Comparison of ENCODE assay signal across 1 cellular context in the genomic region with DNA sequence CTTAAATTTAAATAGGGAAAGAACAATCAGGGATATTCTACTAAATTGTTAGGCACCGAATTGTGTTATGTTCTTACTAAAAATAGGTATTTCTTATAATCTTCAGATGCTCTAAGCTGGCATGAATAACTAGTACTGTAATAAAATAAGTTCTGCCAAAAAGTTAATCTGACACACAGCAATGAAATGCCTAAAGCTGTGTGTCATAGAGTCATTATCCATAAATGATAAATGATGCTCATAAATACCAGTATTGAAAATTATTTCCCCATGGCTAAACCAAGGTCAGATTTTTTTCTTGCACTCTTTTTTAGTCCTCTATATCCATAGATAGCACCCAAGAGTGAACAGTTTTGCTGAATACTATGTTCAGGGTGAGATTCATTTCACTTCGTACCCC.
TF ChIP-seq lines count a peak whose summit lies in the region.

No MANE protein-coding gene starts in this region.

TF ChIP-seq in IMR-90, 13 proteins besides CTCF, POLR2A, EP300 and RAD21:
- TF ChIP-seq, protein P1, sequence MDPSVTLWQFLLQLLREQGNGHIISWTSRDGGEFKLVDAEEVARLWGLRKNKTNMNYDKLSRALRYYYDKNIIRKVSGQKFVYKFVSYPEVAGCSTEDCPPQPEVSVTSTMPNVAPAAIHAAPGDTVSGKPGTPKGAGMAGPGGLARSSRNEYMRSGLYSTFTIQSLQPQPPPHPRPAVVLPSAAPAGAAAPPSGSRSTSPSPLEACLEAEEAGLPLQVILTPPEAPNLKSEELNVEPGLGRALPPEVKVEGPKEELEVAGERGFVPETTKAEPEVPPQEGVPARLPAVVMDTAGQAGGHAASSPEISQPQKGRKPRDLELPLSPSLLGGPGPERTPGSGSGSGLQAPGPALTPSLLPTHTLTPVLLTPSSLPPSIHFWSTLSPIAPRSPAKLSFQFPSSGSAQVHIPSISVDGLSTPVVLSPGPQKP (IDR thresholded peaks at IDR 0.05; ENCODE audit: borderline replicate concordance, low read depth, low read length) = no peak
- no peak for TF ChIP-seq CEBPB (IDR thresholded peaks at IDR 0.05; ENCODE audit: low read depth, low read length)
- no peak for TF ChIP-seq MAFK (IDR thresholded peaks at IDR 0.05; ENCODE audit: low read depth, low read length)
- TF ChIP-seq, protein P2, sequence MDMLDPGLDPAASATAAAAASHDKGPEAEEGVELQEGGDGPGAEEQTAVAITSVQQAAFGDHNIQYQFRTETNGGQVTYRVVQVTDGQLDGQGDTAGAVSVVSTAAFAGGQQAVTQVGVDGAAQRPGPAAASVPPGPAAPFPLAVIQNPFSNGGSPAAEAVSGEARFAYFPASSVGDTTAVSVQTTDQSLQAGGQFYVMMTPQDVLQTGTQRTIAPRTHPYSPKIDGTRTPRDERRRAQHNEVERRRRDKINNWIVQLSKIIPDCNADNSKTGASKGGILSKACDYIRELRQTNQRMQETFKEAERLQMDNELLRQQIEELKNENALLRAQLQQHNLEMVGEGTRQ (IDR thresholded peaks at IDR 0.05; ENCODE audit: low read depth, low read length) = no peak
- no peak for TF ChIP-seq MXI1 (IDR thresholded peaks at IDR 0.05; ENCODE audit: borderline replicate concordance, low read depth, low read length)
- TF ChIP-seq BHLHE40 (IDR thresholded peaks at IDR 0.05; ENCODE audit: low read depth, low read length) = no peak
- no peak for TF ChIP-seq FOS (IDR thresholded peaks at IDR 0.05; ENCODE audit: low read depth, low read length)
- no peak for TF ChIP-seq MAZ (IDR thresholded peaks at IDR 0.05; ENCODE audit: borderline replicate concordance, low read depth, low read length)
- TF ChIP-seq SMC3 (IDR thresholded peaks at IDR 0.05; ENCODE audit: low read depth, low read length) = no peak
- TF ChIP-seq NFE2L2 (IDR thresholded peaks at IDR 0.05; ENCODE audit: low read depth, low read length) = no peak
- TF ChIP-seq CHD1 (IDR thresholded peaks at IDR 0.05; ENCODE audit: low read depth, low read length) = no peak
- no peak for TF ChIP-seq RFX5 (IDR thresholded peaks at IDR 0.05; ENCODE audit: low read depth, low read length)
- no peak for TF ChIP-seq RCOR1 (IDR thresholded peaks at IDR 0.05; ENCODE audit: insufficient replicate concordance, low read length)
